In the genomic region with DNA sequence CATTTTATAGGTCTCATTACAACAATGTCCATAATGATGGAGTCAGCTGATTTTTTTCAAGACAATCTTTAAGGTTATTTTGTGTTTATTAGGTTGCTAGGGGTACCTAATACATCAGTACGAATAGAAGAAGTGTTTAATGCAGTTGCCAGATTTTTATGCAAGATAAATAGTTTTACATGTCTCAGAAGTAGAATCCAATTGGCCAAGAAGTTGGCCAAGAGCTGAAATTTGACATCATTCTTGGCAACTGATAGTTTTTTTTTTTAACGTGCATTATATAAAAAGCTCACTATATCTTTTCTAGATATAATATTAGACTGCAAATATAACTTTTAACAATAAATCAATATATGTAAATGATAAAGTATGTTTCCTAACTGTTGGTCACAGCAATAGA, we compare ENCODE assay signal across 17 cellular contexts.
"Had no signal": no experiment of that assay in that cellular context is flagged by ENCODE, and none has a peak within 500 bp of the region (broad histone marks: within the 10 kb centered on the region; RNA-seq: fewer than 3 reads in every experiment).

No MANE protein-coding gene starts in this region.

- H3K27ac Mint-ChIP-seq: activated CD4-positive, alpha-beta memory T cell treated with anti-CD3 and anti-CD28 coated beads for 36 hours; memory B cell; nephron progenitor cell; stimulated activated memory B cell treated with anti-CD40 and anti-IgM and Interleukin-4, amounts not matched to agents 10 μg/mL and 1 μg/mL and 100 μg/mL, for 72 hours had no signal

- H3K4me3 ChIP-seq: ascending aorta, coronary artery, prostate gland, right lobe of liver, spleen, tibial nerve, vagina had no signal

- H3K27me3 Mint-ChIP-seq: activated CD4-positive, alpha-beta memory T cell treated with anti-CD3 and anti-CD28 coated beads for 36 hours; memory B cell had no signal

- H3K27me3 ChIP-seq: ascending aorta, right lobe of liver, tibial nerve, vagina had no signal

- H3K36me3 Mint-ChIP-seq: activated CD4-positive, alpha-beta memory T cell treated with anti-CD3 and anti-CD28 coated beads for 36 hours; memory B cell; stimulated activated memory B cell treated with anti-CD40 and anti-IgM and Interleukin-4, amounts not matched to agents 10 μg/mL and 1 μg/mL and 100 μg/mL, for 72 hours had no signal

- DNase-seq: activated CD4-positive, alpha-beta memory T cell treated with anti-CD3 and anti-CD28 coated beads for 36 hours; activated CD8-positive, alpha-beta memory T cell treated with anti-CD3 and anti-CD28 coated beads, Interleukin-2, amount 50 U/mL, for 48 hours; activated naive CD4-positive, alpha-beta T cell; effector memory CD4-positive, alpha-beta T cell; right lobe of liver; stimulated activated CD4-positive, alpha-beta T cell treated with anti-CD3 and anti-CD28 coated beads, Interleukin-1b, Interleukin-23, amount 100 ng/mL, for 48 hours had no signal

- H3K9me3 Mint-ChIP-seq: activated CD4-positive, alpha-beta memory T cell treated with anti-CD3 and anti-CD28 coated beads for 36 hours; memory B cell; nephron progenitor cell; stimulated activated memory B cell treated with anti-CD40 and anti-IgM and Interleukin-4, amounts not matched to agents 10 μg/mL and 1 μg/mL and 100 μg/mL, for 72 hours had no signal

- ATAC-seq: left lobe of liver had no signal

- H3K9me3 ChIP-seq: ascending aorta, prostate gland, right lobe of liver, spleen, tibial nerve, vagina had no signal

- H3K4me3 Mint-ChIP-seq: activated CD4-positive, alpha-beta memory T cell treated with anti-CD3 and anti-CD28 coated beads for 36 hours; memory B cell; stimulated activated memory B cell treated with anti-CD40 and anti-IgM and Interleukin-4, amounts not matched to agents 10 μg/mL and 1 μg/mL and 100 μg/mL, for 72 hours had no signal

- H3K36me3 ChIP-seq: ascending aorta, prostate gland, right lobe of liver, spleen, tibial nerve, vagina had no signal

- H3K27ac ChIP-seq: ascending aorta, coronary artery, prostate gland, right lobe of liver, spleen, vagina, VCaP had no signal

- H3K4me1 ChIP-seq: ascending aorta, prostate gland, right lobe of liver, spleen, vagina had no signal

- H3K4me1 Mint-ChIP-seq: stimulated activated memory B cell treated with anti-CD40 and anti-IgM and Interleukin-4, amounts not matched to agents 10 μg/mL and 1 μg/mL and 100 μg/mL, for 72 hours had no signal
